Comparison of ENCODE assay signal across 23 cellular contexts in the genomic region with DNA sequence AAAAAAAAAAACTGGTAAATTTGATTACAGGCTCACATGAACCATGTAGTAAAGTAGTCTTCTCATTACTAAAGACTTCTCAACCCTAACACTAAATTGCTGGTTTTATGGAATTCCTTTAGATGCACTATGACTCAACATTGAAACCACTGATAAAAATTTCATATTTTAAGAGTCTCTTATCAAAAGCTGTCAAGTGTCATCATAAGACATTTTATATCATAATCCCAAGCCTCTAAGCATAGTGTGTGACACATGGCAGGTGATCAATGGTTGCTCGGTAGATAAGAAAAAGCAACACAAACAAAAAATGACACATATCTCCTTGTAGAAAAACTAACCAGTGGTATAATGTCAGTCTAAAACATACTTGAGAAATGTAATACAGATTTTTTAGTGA.
DNase-seq lines count a peak whose midpoint lies in the region; FAIRE-seq and TF ChIP-seq lines count a peak whose summit lies in the region.
"Had no signal": no experiment of that assay in that cellular context is flagged by ENCODE, and none has a peak within 500 bp of the region (broad histone marks: within the 10 kb centered on the region; RNA-seq: fewer than 3 reads in every experiment).

No MANE protein-coding gene starts in this region.

- DNase-seq in GM12891 (ENCODE audit: insufficient read length, low spot score) (no peak), HFFc6 (peak; percentile 1), RKO (ENCODE audit: low spot score) (peak; percentile 9), fibroblast of villous mesenchyme (ENCODE audit: low read depth) (peak; percentile 19), SJCRH30 (no peak), spleen (no peak), WERI-Rb-1 (no peak)
- DNase-seq: activated CD4-positive, CD25-positive, alpha-beta regulatory T cell treated with anti-CD3 and anti-CD28 coated beads, Interleukin-2, amount 50 U/mL, for 72 hours; activated T-cell treated with anti-CD3 and anti-CD28 coated beads, Interleukin-2, amount 50 U/mL, for 72 hours; CD4-positive, CD25-positive, alpha-beta regulatory T cell; cerebellar nuclear complex; left ventricle myocardium inferior; NCI-H1092 treated with DMSO at 0.1 percent for 48 hours; NCI-H2107; NK-92 treated with Interleukin-12 subunit alpha and Interleukin-12 subunit beta, amount 100 ng/mL, for 24 hours; RPMI8226 had no signal

- H3K27me3 ChIP-seq in SJCRH30 (no peaks in the 10 kb centered on the region), spleen (replicated peaks in 1 of 7) (no peaks in the 10 kb centered on the region), WERI-Rb-1 (ENCODE audit: insufficient read depth, low read depth, severe bottlenecking) (no peaks in the 10 kb centered on the region)
- H3K27me3 ChIP-seq: hepatocyte, suprapubic skin had no signal

- H3K4me1 ChIP-seq in SJCRH30, result peaks cover 1% of the 10 kb centered on the region
- no peaks in the 10 kb centered on the region for H3K4me1 ChIP-seq in spleen
- H3K4me1 ChIP-seq: left ventricle myocardium inferior, suprapubic skin had no signal

- peaks cover 5% of the 10 kb centered on the region for H3K36me3 Mint-ChIP-seq in HFFc6 (ENCODE audit: low read depth)

- intact Hi-C loops in spleen (cut with DNase I; ENCODE audit: low total_unique reads), result no loop called here

- no peaks in the 10 kb centered on the region for H3K9me3 Mint-ChIP-seq in HFFc6
- H3K9me3 Mint-ChIP-seq: immature natural killer cell; natural killer cell treated with Interleukin-12 subunit alpha and Interleukin-12 subunit beta and Interleukin-15 and Interleukin-18, amount 100 ng/mL, for 72 hours had no signal

- no peak overlapping the region for H3K27ac Mint-ChIP-seq in HFFc6
- H3K27ac Mint-ChIP-seq: activated naive CD4-positive, alpha-beta T cell treated with anti-CD3 and anti-CD28 coated beads, Interleukin-2, amount 50 U/mL, for 24 hours; activated T-cell treated with anti-CD3 and anti-CD28 coated beads, Interleukin-2, amount 50 U/mL, for 72 hours; mesothelial cell of epicardium; natural killer cell treated with Interleukin-12 subunit alpha and Interleukin-12 subunit beta and Interleukin-15 and Interleukin-18, amount 100 ng/mL, for 72 hours had no signal

- no peak overlapping the region for H3K4me3 Mint-ChIP-seq in HFFc6
- H3K4me3 Mint-ChIP-seq: activated naive CD4-positive, alpha-beta T cell treated with anti-CD3 and anti-CD28 coated beads, Interleukin-2, amount 50 U/mL, for 24 hours; activated T-cell treated with anti-CD3 and anti-CD28 coated beads, Interleukin-2, amount 50 U/mL, for 72 hours; CD4-positive, CD25-positive, alpha-beta regulatory T cell; immature natural killer cell; mesothelial cell of epicardium; natural killer cell treated with Interleukin-12 subunit alpha and Interleukin-12 subunit beta and Interleukin-15 and Interleukin-18, amount 100 ng/mL, for 72 hours had no signal

- FAIRE-seq in GM12891 (lab: Jason Lieb, UNC), result peak; percentile 23
- FAIRE-seq: frontal cortex had no signal

- peaks cover 11% of the 10 kb centered on the region for H3K4me1 Mint-ChIP-seq in HFFc6 (ENCODE audit: low read depth)

- H3K36me3 ChIP-seq in SJCRH30 (no peaks in the 10 kb centered on the region), spleen (peaks cover 0 to 6% (median 0%) of the 10 kb centered on the region in 6 donors), WERI-Rb-1 (no peaks in the 10 kb centered on the region)
- H3K36me3 ChIP-seq: left ventricle myocardium inferior, suprapubic skin had no signal

- WGBS in spleen, 5 donors, result 83 to 97% (median 90%) methylated on average over 1 of the region's 1 CpG

- TF ChIP-seq POLR2A in GM12891 (IDR thresholded peaks at IDR 0.05; ENCODE audit: low read depth, low read length), result no peak
- no peak for TF ChIP-seq POLR2A in spleen (IDR thresholded peaks at IDR 0.05)

- no peak overlapping the region for H3K27ac ChIP-seq in SJCRH30
- no peak overlapping the region for H3K27ac ChIP-seq in spleen
- H3K27ac ChIP-seq in WERI-Rb-1, result no peak overlapping the region
- H3K27ac ChIP-seq: hepatocyte, left ventricle myocardium inferior, suprapubic skin had no signal

- no peaks in the 10 kb centered on the region; the same call in 1 of the 2 replicates for H3K27me3 Mint-ChIP-seq in HFFc6 (ENCODE audit: insufficient read depth)
- H3K27me3 Mint-ChIP-seq: activated naive CD4-positive, alpha-beta T cell treated with anti-CD3 and anti-CD28 coated beads, Interleukin-2, amount 50 U/mL, for 24 hours; CD4-positive, CD25-positive, alpha-beta regulatory T cell; natural killer cell treated with Interleukin-12 subunit alpha and Interleukin-12 subunit beta and Interleukin-15 and Interleukin-18, amount 100 ng/mL, for 72 hours had no signal

- no peak overlapping the region for H3K4me3 ChIP-seq in fibroblast of villous mesenchyme (ENCODE audit: low read depth, low read length)
- no peak overlapping the region for H3K4me3 ChIP-seq in SJCRH30
- no peak overlapping the region for H3K4me3 ChIP-seq in spleen
- no peak overlapping the region for H3K4me3 ChIP-seq in WERI-Rb-1 (ENCODE audit: low read depth, low read length)
- H3K4me3 ChIP-seq: hepatocyte, left ventricle myocardium inferior, suprapubic skin had no signal

- H3K9me3 ChIP-seq in SJCRH30 (replicated peaks) (no peaks in the 10 kb centered on the region; the same call in 1 of the 2 replicates), spleen (peaks cover 0 to 4% (median 0%) of the 10 kb centered on the region in 8 donors), WERI-Rb-1 (ENCODE audit: severe bottlenecking) (no peaks in the 10 kb centered on the region)
- H3K9me3 ChIP-seq: left ventricle myocardium inferior, suprapubic skin had no signal

- TF ChIP-seq CTCF in HFFc6 (IDR thresholded peaks at IDR 0.05) (no peak), fibroblast of villous mesenchyme (IDR thresholded peaks at IDR 0.05; ENCODE audit: insufficient read depth, low read depth, low read length) (no peak), spleen (IDR thresholded peaks at IDR 0.05 in 8 of 11, conservative IDR thresholded peaks at IDR 0.05 in 3 of 11) (no peak), WERI-Rb-1 (IDR thresholded peaks at IDR 0.05; ENCODE audit: low read depth, low read length) (no peak)

TF ChIP-seq in GM12891, 5 proteins besides CTCF, POLR2A, EP300 and RAD21:
- TF ChIP-seq POLR2AphosphoS5 (IDR thresholded peaks at IDR 0.05; ENCODE audit: low read depth, low read length), result no peak
- TF ChIP-seq PAX5 (IDR thresholded peaks at IDR 0.05; ENCODE audit: insufficient read depth, low read length, severe bottlenecking), result no peak
- no peak for TF ChIP-seq POU2F2 (IDR thresholded peaks at IDR 0.05; ENCODE audit: low read depth, low read length)
- no peak for TF ChIP-seq SPI1 (IDR thresholded peaks at IDR 0.05; ENCODE audit: low read depth, low read length)
- TF ChIP-seq TAF1 (IDR thresholded peaks at IDR 0.05; ENCODE audit: low read depth, low read length), result no peak
TF ChIP-seq in GM12891: peak in this region for 0.

Comparison
In these comparisons a context has a peak if more than half of its experiments do, and no peak if none do; other contexts are left out.
1. DNase-seq: peak in HFFc6 (single experiment), RKO (single experiment) and fibroblast of villous mesenchyme (single experiment); none in GM12891 (single experiment), SJCRH30 (0 of 2), spleen (single experiment) and WERI-Rb-1 (single experiment).